In genomic region chr6:37516076-37516919, GRCh38 we compare ENCODE assay signal across 8 cellular contexts. TPM values are rescaled to one million over a fixed set of nuclear protein-coding genes. Genes with fewer than 3 reads are reported as not detected.
DNase-seq lines count a peak whose midpoint lies in the region; ATAC-seq, FAIRE-seq and TF ChIP-seq lines count a peak whose summit lies in the region.

No MANE protein-coding gene starts in this region.

- peak overlapping the region; percentile 97 for H3K27ac Mint-ChIP-seq in activated CD4-positive, alpha-beta T cell treated with anti-CD3 and anti-CD28 coated beads, Interleukin-2, amount 10 ng/mL, durations not matched to agents 24 days and 14 days

- no peaks in the 10 kb centered on the region for H3K9me3 ChIP-seq in DND-41 (ENCODE audit: insufficient read depth, low read length, severe bottlenecking)
- no peaks in the 10 kb centered on the region for H3K9me3 ChIP-seq in HCT116 (ENCODE audit: control insufficient read depth in 1 of 2, insufficient read depth in 1 of 2, low read depth in 1 of 2, low read length in 2 of 2)
- H3K9me3 ChIP-seq in colonic mucosa = no peaks in the 10 kb centered on the region
- H3K9me3 ChIP-seq in pancreas = no peaks in the 10 kb centered on the region
- H3K9me3 ChIP-seq in upper lobe of right lung = no peaks in the 10 kb centered on the region

- peak overlapping the region; percentile 76 for H3K4me3 Mint-ChIP-seq in activated CD4-positive, alpha-beta T cell treated with anti-CD3 and anti-CD28 coated beads, Interleukin-2, amount 10 ng/mL, durations not matched to agents 24 days and 14 days

- H2AFZ ChIP-seq in DND-41 (ENCODE audit: low read depth, low read length) (peak overlapping the region; percentile 70), HCT116 (ENCODE audit: low read depth, low read length, poor library complexity, severe bottlenecking) (no peak overlapping the region)

- ATAC-seq in DND-41 (ENCODE audit: insufficient read depth, low read depth) (peak; percentile 94), HCT116 (peak; percentile 30; the same call in 1 of the 2 replicates), pancreas (peak; percentile 63 to 84 (median 76)), upper lobe of right lung (peak; percentile 56), HG02571 (IDR thresholded peaks at IDR 0.05; ENCODE audit: unreplicated experiment) (no peak)

- DNase-seq in DND-41 (peak; percentile 96), HCT116 (ENCODE audit: low read depth, low spot score) (no peak), NCI-H2171 treated with DMSO at 0.1 percent for 48 hours (lab: John Stamatoyannopoulos, UW) (peak; percentile 88), colonic mucosa (peak; percentile 40), pancreas (peak in 5 of 6 donors; percentile 18 to 77 (median 54)), upper lobe of right lung (peak; percentile 80)
- peak; percentile 94 for DNase-seq in activated CD4-positive, alpha-beta T cell treated with anti-CD3 and anti-CD28 coated beads, Interleukin-2, amount 10 ng/mL, durations not matched to agents 24 days and 14 days

- peaks cover 2% of the 10 kb centered on the region for H3K36me3 Mint-ChIP-seq in activated CD4-positive, alpha-beta T cell treated with anti-CD3 and anti-CD28 coated beads, Interleukin-2, amount 10 ng/mL, durations not matched to agents 24 days and 14 days (ENCODE audit: low read depth)

- H4K20me1 ChIP-seq in DND-41 (ENCODE audit: insufficient read depth, low read length) = 0 out of 2 replicates have a peak, but pooled peaks cover 4% of the 10 kb centered on the region
- H4K20me1 ChIP-seq in HCT116 (ENCODE audit: insufficient read depth) = no peaks in the 10 kb centered on the region

- CTCF ChIA-PET in HCT116 (lab: Charles Lee) = no interaction called here

- TF ChIP-seq POLR2A in HCT116 (IDR thresholded peaks at IDR 0.05; ENCODE audit: borderline replicate concordance, extremely low read depth, insufficient read depth, insufficient read length) = no peak

- no peaks in the 10 kb centered on the region for H3K9me3 Mint-ChIP-seq in activated CD4-positive, alpha-beta T cell treated with anti-CD3 and anti-CD28 coated beads, Interleukin-2, amount 10 ng/mL, durations not matched to agents 24 days and 14 days

- no peaks in the 10 kb centered on the region for H3K27me3 ChIP-seq in DND-41 (ENCODE audit: insufficient read depth, low read length, poor library complexity)
- no peaks in the 10 kb centered on the region for H3K27me3 ChIP-seq in HCT116 (ENCODE audit: insufficient read depth, low read length)
- no peaks in the 10 kb centered on the region for H3K27me3 ChIP-seq in colonic mucosa
- H3K27me3 ChIP-seq in pancreas = no peaks in the 10 kb centered on the region
- H3K27me3 ChIP-seq in upper lobe of right lung = peaks cover 24% of the 10 kb centered on the region

- H3K4me1 ChIP-seq in DND-41 (ENCODE audit: insufficient read depth, low read length) = peaks cover 51% of the 10 kb centered on the region
- H3K4me1 ChIP-seq in HCT116 (ENCODE audit: control insufficient read depth in 1 of 2, insufficient read depth in 2 of 2, low read length in 2 of 2) = 0 out of 4 replicates have a peak, but pooled peaks cover 0 to 5% of the 10 kb centered on the region in 2 experiments
- peaks cover 5% of the 10 kb centered on the region for H3K4me1 ChIP-seq in colonic mucosa
- H3K4me1 ChIP-seq in pancreas = peaks cover 0 to 3% (median 0%) of the 10 kb centered on the region in 3 donors
- H3K4me1 ChIP-seq in upper lobe of right lung = no peaks in the 10 kb centered on the region

- no peaks in the 10 kb centered on the region for H3K36me3 ChIP-seq in DND-41 (ENCODE audit: insufficient read depth, low read length)
- H3K36me3 ChIP-seq in HCT116 (ENCODE audit: control insufficient read depth in 1 of 2, insufficient read depth in 2 of 2, low read length in 2 of 2) = no peaks in the 10 kb centered on the region
- no peaks in the 10 kb centered on the region for H3K36me3 ChIP-seq in colonic mucosa
- no peaks in the 10 kb centered on the region for H3K36me3 ChIP-seq in pancreas
- no peaks in the 10 kb centered on the region for H3K36me3 ChIP-seq in upper lobe of right lung

- no peaks in the 10 kb centered on the region for H3K9me2 ChIP-seq in HCT116 (ENCODE audit: insufficient read depth)

- H3K27me3 Mint-ChIP-seq in activated CD4-positive, alpha-beta T cell treated with anti-CD3 and anti-CD28 coated beads, Interleukin-2, amount 10 ng/mL, durations not matched to agents 24 days and 14 days = no peaks in the 10 kb centered on the region

- 25 to 28% methylated on average over 18 of the region's 18 CpGs for WGBS in pancreas, 2 donors

- no TSS peak for BruUV-seq in HCT116 (replicated peaks; lab: Mats Ljungman, UMichigan)

- POLR2A ChIA-PET in HCT116 (lab: Charles Lee) = no interaction called here

- H3K9ac ChIP-seq in DND-41 (ENCODE audit: low read depth, low read length) (peak overlapping the region; percentile 64), HCT116 (ENCODE audit: low read length) (no peak overlapping the region), colonic mucosa (ENCODE audit: low read depth in 2 of 2, low read length in 2 of 2) (no peak overlapping the region)

- H3K27ac ChIP-seq in DND-41 (ENCODE audit: low read length) (peak overlapping the region; percentile 90), HCT116 (ENCODE audit: low read depth, low read length) (no peak overlapping the region), colonic mucosa (peak overlapping the region; percentile 47), pancreas (no peak overlapping the region), upper lobe of right lung (peak overlapping the region; percentile 55)

- H3K4me1 Mint-ChIP-seq in activated CD4-positive, alpha-beta T cell treated with anti-CD3 and anti-CD28 coated beads, Interleukin-2, amount 10 ng/mL, durations not matched to agents 24 days and 14 days = peaks cover 58% of the 10 kb centered on the region

- TF ChIP-seq RAD21 in HCT116 (IDR thresholded peaks at IDR 0.05; ENCODE audit: low read depth) = no peak

- H3K4me3 ChIP-seq in DND-41 (ENCODE audit: low read depth in 1 of 2, low read length in 2 of 2) (peak overlapping the region in 1 of 2 experiments; percentile 56; a peak in 3 of 4 replicates), HCT116 (replicated peaks in 1 of 2; ENCODE audit: low read depth in 1 of 2, low read length in 2 of 2) (no peak overlapping the region), colonic mucosa (no peak overlapping the region), pancreas (no peak overlapping the region), upper lobe of right lung (peak overlapping the region; percentile 10)

- RAD21 ChIA-PET in HCT116 (lab: Charles Lee; ENCODE audit: low non-redundant PET in 1 of 2, low total read pairs in 2 of 2, uncharacterized antibody in 2 of 2, unreplicated experiment in 2 of 2) = no interaction called here

- no peak for FAIRE-seq in pancreas (lab: Jason Lieb, UNC)

- no peaks in the 10 kb centered on the region for H3K79me2 ChIP-seq in DND-41 (ENCODE audit: insufficient read depth, low read length)
- no peaks in the 10 kb centered on the region for H3K79me2 ChIP-seq in HCT116 (ENCODE audit: insufficient read depth, low read length)

- intact Hi-C loops in HCT116 (cut with micrococcal nuclease) (no loop called here), colonic mucosa (cut with DNase I) (no loop called here), pancreas (cut with DNase I) (no loop called here), upper lobe of right lung (cut with DNase I) (no loop called here)
- intact Hi-C loops in activated CD4-positive, alpha-beta T cell treated with anti-CD3 and anti-CD28 coated beads, Interleukin-2, amount 10 ng/mL, durations not matched to agents 24 days and 14 days (cut with micrococcal nuclease) = loop anchor here (1.0 to 10.0 kb wide), 3 partner anchors 37 to 261 kb away; partner anchors contain the start of genes CMTR1, TBC1D22B and TMEM217

- H3K4me2 ChIP-seq in DND-41 (ENCODE audit: insufficient read depth, low read length) (peak overlapping the region; percentile 81), HCT116 (ENCODE audit: low read length) (no peak overlapping the region)

- TF ChIP-seq CTCF in DND-41 (IDR thresholded peaks at IDR 0.05; ENCODE audit: borderline replicate concordance, extremely low read depth, low read length, poor library complexity, severe bottlenecking) (peak; percentile 63), HCT116 (IDR thresholded peaks at IDR 0.05 in 2 of 3, conservative IDR thresholded peaks at IDR 0.05 in 1 of 3; ENCODE audit: borderline replicate concordance in 1 of 3, insufficient read depth in 1 of 3, low read depth in 2 of 3, low read length in 2 of 3) (no peak), colonic mucosa (IDR thresholded peaks at IDR 0.05) (no peak), pancreas (IDR thresholded peaks at IDR 0.05) (no peak), upper lobe of right lung (IDR thresholded peaks at IDR 0.05) (no peak)

TF ChIP-seq in HCT116, 20 proteins besides CTCF, POLR2A, EP300 and RAD21:
- TF ChIP-seq ZNF274 (IDR thresholded peaks at IDR 0.05; ENCODE audit: low read depth, low read length) (no peak), ZBTB33 (IDR thresholded peaks at IDR 0.05; ENCODE audit: extremely low read depth, insufficient replicate concordance, low read length) (no peak)

RNA-seq across cellular contexts. Expression of gene CCDC167, which starts 16.6 kb away (rescaled TPM):
- 27.8 TPM for total RNA-seq in HCT116 (2021; ENCODE audit: unreplicated experiment)
- 31.0 and 37.5 TPM in 2 replicates for polyA plus RNA-seq in HCT116 (2012)
- total RNA-seq in activated CD4-positive, alpha-beta T cell treated with anti-CD3 and anti-CD28 coated beads, Interleukin-2, amount 10 ng/mL, durations not matched to agents 24 days and 14 days = 59.1 and 62.4 TPM in 2 replicates
- total RNA-seq in colonic mucosa = 10 to 100 TPM; 11.8 to 31.8 TPM
- 10 to 100 TPM in 1 of 6 donors, 1 to 10 TPM in 5; 4.3 to 11.5 (median 5.5) TPM for total RNA-seq in pancreas
- 10 to 100 TPM; 12.1 to 12.4 TPM for polyA plus RNA-seq in pancreas
- total RNA-seq in upper lobe of right lung = 12.9 TPM

Comparison
In these comparisons a context has a peak if more than half of its experiments do, and no peak if none do; other contexts are left out.
1. H3K27ac ChIP-seq: peak in DND-41 (single experiment), colonic mucosa (single experiment) and upper lobe of right lung (single experiment); none in HCT116 (single experiment) and pancreas (0 of 4).